Comparison of ENCODE assay signal across 21 cellular contexts in the genomic region with DNA sequence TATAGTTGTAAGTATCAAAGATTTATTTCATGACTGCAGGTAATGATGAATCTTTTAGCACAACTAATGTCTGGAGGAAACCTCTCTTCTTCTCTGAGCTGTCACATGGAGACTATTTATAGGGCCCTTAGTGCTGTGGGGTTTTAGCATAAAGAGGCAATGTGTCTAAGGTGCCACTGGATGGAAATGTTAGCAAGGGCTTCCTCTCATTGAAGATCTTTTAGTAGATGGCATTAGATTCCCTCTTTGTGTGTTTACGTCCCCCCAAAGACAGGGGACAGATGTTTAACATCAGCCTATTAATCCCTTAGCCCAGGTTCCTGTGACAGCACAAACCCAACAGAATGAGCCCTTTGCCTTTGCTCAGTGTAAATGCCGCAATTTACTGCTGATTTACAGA.
A peak's percentile ranks its signal among the peaks of the same experiment; 100 is the strongest.
DNase-seq lines count a peak whose midpoint lies in the region; ATAC-seq and TF ChIP-seq lines count a peak whose summit lies in the region.
"Had no signal": no experiment of that assay in that cellular context is flagged by ENCODE, and none has a peak within 500 bp of the region (broad histone marks: within the 10 kb centered on the region; RNA-seq: fewer than 3 reads in every experiment).

No MANE protein-coding gene starts in this region.

- POLR2A ChIA-PET in CD4-positive, alpha-beta T cell (lab: Charles Lee) = no interaction called here

- no peaks in the 10 kb centered on the region for H3K36me3 Mint-ChIP-seq in CD4-positive, alpha-beta T cell (ENCODE audit: low read depth)

- no peaks in the 10 kb centered on the region for H3K9me3 ChIP-seq in CD4-positive, alpha-beta T cell (ENCODE audit: control insufficient read depth, low read length)
- H3K9me3 ChIP-seq: SK-N-SH had no signal

- no peak overlapping the region for H3K4me3 Mint-ChIP-seq in CD4-positive, alpha-beta T cell

- peak; percentile 12 for DNase-seq in DMS 273 (lab: John Stamatoyannopoulos, UW; ENCODE audit: unreplicated experiment)
- DNase-seq in DMS 273 treated with DMSO at 0.1 percent for 48 hours (lab: John Stamatoyannopoulos, UW) = no peak
- DNase-seq in NCI-H82 (lab: John Stamatoyannopoulos, UW) = peak; percentile 9
- no peak for DNase-seq in NCI-H82 treated with DMSO at 0.1 percent for 48 hours (lab: John Stamatoyannopoulos, UW; ENCODE audit: unreplicated experiment)
- peak; percentile 17 for DNase-seq in medulla oblongata (ENCODE audit: extremely low spot score)
- no peak for DNase-seq in CD4-positive, alpha-beta T cell
- DNase-seq in NAMALWA (ENCODE audit: low spot score) = no peak
- DNase-seq: AML-193, DMS153, GM23248, HCEC 1CT, NCI-H1436, NCI-H2081 treated with DMSO at 0.1 percent for 48 hours, NCI-H526, SHP77 treated with DMSO at 0.1 percent for 48 hours, SK-N-SH had no signal

- H3K27me3 ChIP-seq in CD4-positive, alpha-beta T cell (ENCODE audit: control insufficient read depth, insufficient read depth, low read length) = no peaks in the 10 kb centered on the region

- H3K27ac ChIP-seq in CD4-positive, alpha-beta T cell (ENCODE audit: low read depth, low read length) = no peak overlapping the region
- H3K27ac ChIP-seq: 22Rv1, C4-2B, GM23248 had no signal

- intact Hi-C loops in CD4-positive, alpha-beta T cell (cut with DNase I, micrococcal nuclease) = no loop called here

- no peaks in the 10 kb centered on the region for H3K4me1 Mint-ChIP-seq in CD4-positive, alpha-beta T cell (ENCODE audit: low read depth)

- ATAC-seq in GM19324 (IDR thresholded peaks at IDR 0.05; ENCODE audit: low FRiP score, unreplicated experiment) = no peak
- ATAC-seq in CD4-positive, alpha-beta T cell (ENCODE audit: poor library complexity) = no peak
- ATAC-seq: GM12878, K562 had no signal

- no peak overlapping the region for H3K27ac Mint-ChIP-seq in CD4-positive, alpha-beta T cell

- no peak for TF ChIP-seq CTCF in CD4-positive, alpha-beta T cell (IDR thresholded peaks at IDR 0.05)

- peaks cover 60% of the 10 kb centered on the region for H3K27me3 Mint-ChIP-seq in CD4-positive, alpha-beta T cell

- CTCF ChIA-PET in CD4-positive, alpha-beta T cell (lab: Charles Lee) = interaction anchor here (0.9 kb wide), 1 partner anchor 10 kb away, joined by 3 read pairs; no protein-coding TSS in a partner anchor

- H3K9me3 Mint-ChIP-seq in CD4-positive, alpha-beta T cell = no peaks in the 10 kb centered on the region

Comparison
In these comparisons a context has a peak if more than half of its experiments do, and no peak if none do; other contexts are left out.
1. DNase-seq: peak in DMS 273 (single experiment), NCI-H82 (single experiment) and medulla oblongata (single experiment); none in DMS 273 treated with DMSO at 0.1 percent for 48 hours (single experiment), NCI-H82 treated with DMSO at 0.1 percent for 48 hours (single experiment), CD4-positive, alpha-beta T cell (0 of 10) and NAMALWA (single experiment).